Comparison of ENCODE assay signal across 8 cellular contexts in the genomic region with DNA sequence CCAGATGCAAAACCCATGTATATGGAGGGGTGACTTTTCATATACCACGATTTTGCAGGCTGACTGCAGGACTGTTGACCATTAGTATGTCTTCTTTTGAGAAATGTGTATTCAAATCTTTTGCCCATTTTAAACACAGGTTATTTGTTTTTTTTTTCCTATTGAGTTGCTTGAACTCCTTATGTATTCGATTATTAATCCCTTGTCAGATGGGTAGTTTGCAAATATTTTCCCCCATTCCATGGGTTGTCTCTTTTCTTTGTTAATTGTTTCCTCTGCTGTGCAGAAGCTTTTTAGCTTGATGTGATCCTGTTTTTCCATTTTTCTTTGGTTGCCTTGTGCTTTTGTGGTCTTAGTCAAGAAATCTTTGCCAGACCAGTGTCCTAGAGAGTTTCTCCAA. TPM values are rescaled to one million over a fixed set of nuclear protein-coding genes. Genes with fewer than 3 reads are reported as not detected.
"Had no signal": no experiment of that assay in that cellular context is flagged by ENCODE, and none has a peak within 500 bp of the region (broad histone marks: within the 10 kb centered on the region; RNA-seq: fewer than 3 reads in every experiment).

No MANE protein-coding gene starts in this region.

- H3K27ac ChIP-seq: HL-60 had no signal

- DNase-seq: IMR-90, KBM-7 had no signal

- H3K27ac Mint-ChIP-seq: IgD-negative memory B cell had no signal

- H3K4me1 Mint-ChIP-seq: IgD-negative memory B cell had no signal

- FAIRE-seq: HepG2, HTR-8/SVneo had no signal

- ATAC-seq: HepG2 had no signal

- H3K4me3 Mint-ChIP-seq: IgD-negative memory B cell had no signal

RNA-seq across cellular contexts. Expression of a gene that starts 24.6 kb away (rescaled TPM):
- total RNA-seq: HepG2, HT-29 had no signal
- polyA plus RNA-seq: HepG2, IgD-negative memory B cell had no signal

RNA-seq across cellular contexts. Expression of a gene that starts 47.4 kb away (rescaled TPM):
- total RNA-seq: HepG2, HT-29, HT1080, IMR-90 had no signal
- polyA plus RNA-seq: HepG2, IgD-negative memory B cell, IMR-90 had no signal
